Comparison of ENCODE assay signal across 8 cellular contexts in genomic region chr20:25032478-25033183, GRCh38. TPM values are rescaled to one million over a fixed set of nuclear protein-coding genes. Genes with fewer than 3 reads are reported as not detected.
A peak's percentile ranks its signal among the peaks of the same experiment; 100 is the strongest.
DNase-seq lines count a peak whose midpoint lies in the region; ATAC-seq and TF ChIP-seq lines count a peak whose summit lies in the region.

No MANE protein-coding gene starts in this region.

- peak in 1 of 2 donors; percentile 86 for TF ChIP-seq EP300 in tibial nerve (IDR thresholded peaks at IDR 0.05)

- no peaks in the 10 kb centered on the region for H3K9me3 ChIP-seq in SJCRH30 (replicated peaks)
- no peaks in the 10 kb centered on the region for H3K9me3 ChIP-seq in mucosa of stomach (ENCODE audit: control insufficient read depth, low read length)
- H3K9me3 ChIP-seq in tibial nerve: no peaks in the 10 kb centered on the region

- DNase-seq in SJCRH30: peak; percentile 85 to 92
- DNase-seq in fibroblast of the aortic adventitia (ENCODE audit: low read depth): peak; percentile 33
- peak in 1 of 2 donors; percentile 69 for DNase-seq in tibial nerve (ENCODE audit: low spot score in 2 of 2)
- DNase-seq in NCI-H1694 (lab: John Stamatoyannopoulos, UW): no peak
- no peak for DNase-seq in T-helper 1 cell
- no peak for DNase-seq in CD1c-positive myeloid dendritic cell (ENCODE audit: extremely low spot score)

- H3K4me1 ChIP-seq in SJCRH30 (peaks cover 42% of the 10 kb centered on the region), mucosa of stomach (ENCODE audit: control insufficient read depth, insufficient read depth, low read length) (peaks cover 51% of the 10 kb centered on the region), tibial nerve (peaks cover 4 to 100% (median 85%) of the 10 kb centered on the region in 4 donors)

- H3K36me3 ChIP-seq in SJCRH30 (no peaks in the 10 kb centered on the region), mucosa of stomach (ENCODE audit: control insufficient read depth, insufficient read depth, low read length) (no peaks in the 10 kb centered on the region), tibial nerve (no peaks in the 10 kb centered on the region)

- no peak for TF ChIP-seq CTCF in fibroblast of the aortic adventitia (IDR thresholded peaks at IDR 0.05; ENCODE audit: insufficient read depth, low read length)
- TF ChIP-seq CTCF in tibial nerve (IDR thresholded peaks at IDR 0.05): peak in 4 of 5 experiments; percentile 8 to 42 (median 20)

- H3K27me3 ChIP-seq in SJCRH30 (no peaks in the 10 kb centered on the region), mucosa of stomach (ENCODE audit: control insufficient read depth, insufficient read depth, low read length) (no peaks in the 10 kb centered on the region), tibial nerve (no peaks in the 10 kb centered on the region)

- no peak for ATAC-seq in GM21786 (IDR thresholded peaks at IDR 0.05; ENCODE audit: unreplicated experiment)

- H3K27ac ChIP-seq in SJCRH30 (peak overlapping the region; percentile 88), tibial nerve (peak overlapping the region; percentile 74 to 96 (median 83))

- TF ChIP-seq POLR2A in tibial nerve (IDR thresholded peaks at IDR 0.05): peak; percentile 24 to 25

- WGBS in tibial nerve, 2 donors: 40 to 46% methylated on average over 26 to 27 of the region's 27 CpGs

- H3K4me3 ChIP-seq in SJCRH30 (peak overlapping the region; percentile 37), fibroblast of the aortic adventitia (ENCODE audit: low read depth, low read length) (no peak overlapping the region), mucosa of stomach (ENCODE audit: low read length) (no peak overlapping the region), tibial nerve (peak overlapping the region in 3 of 4 donors; percentile 6 to 24 (median 10))

- peak overlapping the region; percentile 47 for H3K9ac ChIP-seq in mucosa of stomach (ENCODE audit: low read length)

RNA-seq across cellular contexts. Expression of gene ACSS1, which starts 25.3 kb away (rescaled TPM):
- 11.5 and 13.0 TPM in 2 replicates for total RNA-seq in SJCRH30 (2014; rRNA removed; shearing (Covaris generic))
- total RNA-seq in fibroblast of the aortic adventitia (ENCODE audit: low replicate concordance): 0.99 and 2.5 TPM in 2 replicates
- total RNA-seq in tibial nerve: 10 to 100 TPM; 38.5 to 55.5 (median 42.2) TPM

RNA-seq across cellular contexts. Expression of gene APMAP, which starts 40.1 kb away (rescaled TPM):
- total RNA-seq in SJCRH30 (2014; rRNA removed; shearing (Covaris generic)): 103 and 107 TPM in 2 replicates
- total RNA-seq in fibroblast of the aortic adventitia (ENCODE audit: low replicate concordance) (40.7 and 132 TPM in 2 replicates), tibial nerve (10 to 100 TPM; 45.3 to 83.1 (median 54.1) TPM)

RNA-seq across cellular contexts. Expression of gene VSX1, which starts 49.3 kb away (rescaled TPM):
- 0.06 and 0.10 TPM in 2 replicates for total RNA-seq in SJCRH30 (2014; rRNA removed; shearing (Covaris generic))
- total RNA-seq in fibroblast of the aortic adventitia (ENCODE audit: low replicate concordance): not detected in 2 replicates
- total RNA-seq in tibial nerve: not detected

Comparison
In these comparisons a context has a peak if more than half of its experiments do, and no peak if none do; other contexts are left out.
1. DNase-seq: peak in SJCRH30 (2 of 2) and fibroblast of the aortic adventitia (single experiment); none in NCI-H1694 (single experiment), T-helper 1 cell (0 of 5) and CD1c-positive myeloid dendritic cell (single experiment).
2. H3K4me3 ChIP-seq: peak in SJCRH30 (single experiment) and tibial nerve (3 of 4); none in fibroblast of the aortic adventitia (single experiment) and mucosa of stomach (single experiment).